In genomic region chr7:5758286-5758685, GRCh38 we compare ENCODE assay signal across 24 cellular contexts.
"Had no signal": no experiment of that assay in that cellular context is flagged by ENCODE, and none has a peak within 500 bp of the region (broad histone marks: within the 10 kb centered on the region; RNA-seq: fewer than 3 reads in every experiment).

No MANE protein-coding gene starts in this region.

- H3K27ac Mint-ChIP-seq: activated naive CD8-positive, alpha-beta T cell treated with anti-CD3 and anti-CD28 coated beads, Interleukin-2, amount 10 ng/mL, durations not matched to agents 7 days and 5 days; activated T-cell treated with anti-CD3 and anti-CD28 coated beads, Interleukin-2, amount 50 U/mL, for 24 hours; activated T-helper 2 cell treated with anti-CD3 and anti-CD28 coated beads, Interferon-gamma antibody, Interleukin-2, Interleukin-4, amounts not matched to agents 10 μg/mL and 5 μg/mL and 100 μg/mL, durations not matched to agents 14 hours and 24 hours and 36 hours; T-helper 1 cell treated with Interleukin-12 subunit alpha and Interleukin-12 subunit beta and Interleukin-4 antibody, amounts not matched to agents 30 μg/mL and 1 μg/mL, for 36 hours; WTC11 had no signal

- H3K27me3 ChIP-seq: sigmoid colon, upper lobe of left lung had no signal

- H3K9me3 ChIP-seq: left ventricle myocardium inferior, sigmoid colon, upper lobe of left lung had no signal

- H3K4me1 Mint-ChIP-seq: WTC11 had no signal

- DNase-seq: activated CD4-positive, alpha-beta T cell treated with anti-CD3 and anti-CD28 coated beads, Interleukin-2, amount 50 U/mL, for 4 hours; activated CD8-positive, alpha-beta memory T cell treated with anti-CD3 and anti-CD28 coated beads for 24 hours; activated CD8-positive, alpha-beta memory T cell treated with anti-CD3 and anti-CD28 coated beads, Interleukin-2, amount 50 U/mL, for 4 hours; activated naive CD4-positive, alpha-beta T cell treated with Interleukin-2 at 50 U/mL for 16 hours; activated naive CD8-positive, alpha-beta T cell treated with anti-CD3 and anti-CD28 coated beads, Interleukin-2, amount 10 ng/mL, durations not matched to agents 7 days and 5 days; activated T-cell treated with anti-CD3 and anti-CD28 coated beads, Interleukin-2, amount 50 U/mL, for 24 hours; cerebellar nuclear complex; foreskin fibroblast; kidney glomerular epithelial cell; left ventricle myocardium inferior; midbrain; nephron progenitor cell; occipital lobe; posterior cingulate gyrus; sigmoid colon; stimulated activated CD4-positive, alpha-beta T cell treated with anti-CD3 and anti-CD28 coated beads, Interleukin-2, amount 100 ng/mL, for 48 hours; stimulated activated CD8-positive, alpha-beta memory T cell treated with anti-CD3 and anti-CD28 coated beads, Interleukin-4, amount 100 ng/mL, for 48 hours; stimulated activated naive CD4-positive, alpha-beta T cell treated with Interleukin-2 at 50 U/mL for 16 hours; T1000 had no signal

- H3K27ac ChIP-seq: coronary artery, left ventricle myocardium inferior, sigmoid colon, upper lobe of left lung had no signal

- H3K4me3 ChIP-seq: coronary artery, left ventricle myocardium inferior, sigmoid colon, upper lobe of left lung had no signal

- H3K9me3 Mint-ChIP-seq: activated naive CD8-positive, alpha-beta T cell treated with anti-CD3 and anti-CD28 coated beads, Interleukin-2, amount 10 ng/mL, durations not matched to agents 7 days and 5 days; activated T-cell treated with anti-CD3 and anti-CD28 coated beads, Interleukin-2, amount 50 U/mL, for 24 hours; activated T-helper 2 cell treated with anti-CD3 and anti-CD28 coated beads, Interferon-gamma antibody, Interleukin-2, Interleukin-4, amounts not matched to agents 10 μg/mL and 5 μg/mL and 100 μg/mL, durations not matched to agents 14 hours and 24 hours and 36 hours; nephron progenitor cell; T-helper 1 cell treated with Interleukin-12 subunit alpha and Interleukin-12 subunit beta and Interleukin-4 antibody, amounts not matched to agents 30 μg/mL and 1 μg/mL, for 36 hours; WTC11 had no signal

- H3K4me3 Mint-ChIP-seq: activated naive CD8-positive, alpha-beta T cell treated with anti-CD3 and anti-CD28 coated beads, Interleukin-2, amount 10 ng/mL, durations not matched to agents 7 days and 5 days; activated T-cell treated with anti-CD3 and anti-CD28 coated beads, Interleukin-2, amount 50 U/mL, for 24 hours; nephron progenitor cell; T-helper 1 cell treated with Interleukin-12 subunit alpha and Interleukin-12 subunit beta and Interleukin-4 antibody, amounts not matched to agents 30 μg/mL and 1 μg/mL, for 36 hours; WTC11 had no signal

- H3K27me3 Mint-ChIP-seq: activated naive CD8-positive, alpha-beta T cell treated with anti-CD3 and anti-CD28 coated beads, Interleukin-2, amount 10 ng/mL, durations not matched to agents 7 days and 5 days; activated T-cell treated with anti-CD3 and anti-CD28 coated beads, Interleukin-2, amount 50 U/mL, for 24 hours had no signal

- ATAC-seq: WTC11 had no signal
